ENCODE assay signal across 8 cellular contexts in genomic region chr9:37903831-37904646, GRCh38. TPM values are rescaled to one million over a fixed set of nuclear protein-coding genes. Genes with fewer than 3 reads are reported as not detected.
DNase-seq lines count a peak whose midpoint lies in the region; ATAC-seq and TF ChIP-seq lines count a peak whose summit lies in the region.

SLC25A51 (minus strand) TSS chr9:37904127; CDS start chr9:37888550, 15,577 bp downstream.

- no peaks in the 10 kb centered on the region for H3K27me3 Mint-ChIP-seq in T-helper 1 cell treated with Interleukin-12 subunit alpha and Interleukin-12 subunit beta and Interleukin-4 antibody, amounts not matched to agents 30 μg/mL and 1 μg/mL, for 36 hours (ENCODE audit: low read depth)

- intact Hi-C loops in vagina (cut with DNase I): loop anchor here (10.0 kb wide), 2 partner anchors 119 to 511 kb away; partner anchors contain the start of gene EXOSC3

- peaks cover 0 to 21% of the 10 kb centered on the region in 2 donors for H3K4me1 ChIP-seq in right atrium auricular region
- H3K4me1 ChIP-seq in vagina: peaks cover 30% of the 10 kb centered on the region

- H3K4me1 Mint-ChIP-seq in T-helper 1 cell treated with Interleukin-12 subunit alpha and Interleukin-12 subunit beta and Interleukin-4 antibody, amounts not matched to agents 30 μg/mL and 1 μg/mL, for 36 hours (ENCODE audit: low read depth): peaks cover 18% of the 10 kb centered on the region

- H3K36me3 Mint-ChIP-seq in T-helper 1 cell treated with Interleukin-12 subunit alpha and Interleukin-12 subunit beta and Interleukin-4 antibody, amounts not matched to agents 30 μg/mL and 1 μg/mL, for 36 hours (ENCODE audit: low read depth): peaks cover 3% of the 10 kb centered on the region

- no peaks in the 10 kb centered on the region for H3K9me3 Mint-ChIP-seq in T-helper 1 cell treated with Interleukin-12 subunit alpha and Interleukin-12 subunit beta and Interleukin-4 antibody, amounts not matched to agents 30 μg/mL and 1 μg/mL, for 36 hours

- TF ChIP-seq CTCF in right atrium auricular region (IDR thresholded peaks at IDR 0.05) (peak; percentile 89 to 97), vagina (IDR thresholded peaks at IDR 0.05) (peak; percentile 61 to 97 (median 96))

- H3K27ac Mint-ChIP-seq in T-helper 1 cell treated with Interleukin-12 subunit alpha and Interleukin-12 subunit beta and Interleukin-4 antibody, amounts not matched to agents 30 μg/mL and 1 μg/mL, for 36 hours: peak within 1 kb of the TSS; percentile 94

- H3K9me3 ChIP-seq in right atrium auricular region: no peaks in the 10 kb centered on the region
- no peaks in the 10 kb centered on the region for H3K9me3 ChIP-seq in vagina

- peak; percentile 87 for ATAC-seq in HG02885 (IDR thresholded peaks at IDR 0.05; ENCODE audit: poor library complexity, unreplicated experiment)

- H3K27ac ChIP-seq in right atrium auricular region (peak within 1 kb of the TSS; percentile 88 to 93), vagina (peak within 1 kb of the TSS; percentile 73)

- TF ChIP-seq POLR2A in GM15510 (IDR thresholded peaks at IDR 0.05; ENCODE audit: borderline replicate concordance, extremely low read depth, insufficient read length) (peak; percentile 86), vagina (IDR thresholded peaks at IDR 0.05) (no peak)

- DNase-seq in NCI-H1694 (lab: John Stamatoyannopoulos, UW) (peak; percentile 81), amygdala (lab: John Stamatoyannopoulos, UW) (peak; percentile 45 to 98 (median 88)), right atrium auricular region (ENCODE audit: low spot score) (peak; percentile 92), putamen (ENCODE audit: low spot score) (peak; percentile 90), vagina (ENCODE audit: extremely low spot score in 2 of 2) (peak in 1 of 2 donors; percentile 94)

- H3K27me3 ChIP-seq in right atrium auricular region: no peaks in the 10 kb centered on the region
- H3K27me3 ChIP-seq in vagina: no peaks in the 10 kb centered on the region

- peak within 1 kb of the TSS; percentile 89 for H3K4me3 Mint-ChIP-seq in T-helper 1 cell treated with Interleukin-12 subunit alpha and Interleukin-12 subunit beta and Interleukin-4 antibody, amounts not matched to agents 30 μg/mL and 1 μg/mL, for 36 hours

- H3K36me3 ChIP-seq in right atrium auricular region (peaks cover 8% of the 10 kb centered on the region), vagina (peaks cover 0 to 6% of the 10 kb centered on the region in 2 donors)

- H3K4me3 ChIP-seq in right atrium auricular region (peak within 1 kb of the TSS; percentile 81 to 95), vagina (peak within 1 kb of the TSS; percentile 90 to 94)

RNA-seq across cellular contexts. Expression of gene SLC25A51, which starts in this region (rescaled TPM):
- total RNA-seq in right atrium auricular region (10 to 100 TPM; 23.5 to 27.1 TPM), vagina (26.0 TPM)
